ENCODE assay signal across 8 cellular contexts in the genomic region with DNA sequence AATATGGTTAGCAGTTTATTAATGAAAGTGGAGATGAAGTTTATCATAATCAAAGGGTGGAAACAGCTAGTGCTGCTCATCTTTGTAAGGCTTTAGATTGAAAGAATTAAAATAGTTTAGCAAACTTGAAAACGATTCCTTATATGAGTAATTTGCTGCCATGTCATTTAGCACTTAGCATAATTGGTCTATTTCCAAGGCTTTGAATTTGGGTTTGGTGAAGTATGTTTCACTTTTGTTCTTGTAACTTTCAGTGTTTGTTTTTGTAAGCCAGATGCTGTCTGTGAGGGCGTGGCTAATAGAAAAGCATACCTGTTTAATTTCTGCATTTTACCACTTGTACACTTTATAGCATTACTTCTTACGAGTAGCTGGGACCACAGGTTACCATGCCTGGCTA.
DNase-seq lines count a peak whose midpoint lies in the region; ATAC-seq and TF ChIP-seq lines count a peak whose summit lies in the region.
"Not testable (repeated sequence)": the region's sequence is repeated elsewhere in the genome, so short reads cannot be mapped to it uniquely, and the experiment has no call there.

No MANE protein-coding gene starts in this region.

- H3K9me3 Mint-ChIP-seq in CD4-positive, alpha-beta T cell; activated CD4-positive, alpha-beta memory T cell treated with anti-CD3 and anti-CD28 coated beads for 36 hours; activated T-cell treated with anti-CD3 and anti-CD28 coated beads, Interleukin-2, amount 50 U/mL, for 72 hours; activated naive CD8-positive, alpha-beta T cell treated with anti-CD3 and anti-CD28 coated beads, Interleukin-2, amount 10 ng/mL, durations not matched to agents 7 days and 5 days; natural killer cell: not testable (repeated sequence)

- H3K36me3 Mint-ChIP-seq in CD4-positive, alpha-beta T cell (ENCODE audit: low read depth): peaks cover 23% of the 10 kb centered on the region
- H3K36me3 Mint-ChIP-seq in activated CD4-positive, alpha-beta memory T cell treated with anti-CD3 and anti-CD28 coated beads for 36 hours; activated T-cell treated with anti-CD3 and anti-CD28 coated beads, Interleukin-2, amount 50 U/mL, for 72 hours (ENCODE audit: insufficient read depth in 2 of 2); activated naive CD8-positive, alpha-beta T cell treated with anti-CD3 and anti-CD28 coated beads, Interleukin-2, amount 10 ng/mL, durations not matched to agents 7 days and 5 days; natural killer cell: not testable (repeated sequence)

- H3K9me3 ChIP-seq in CD4-positive, alpha-beta T cell (ENCODE audit: control insufficient read depth, low read length); upper lobe of right lung: not testable (repeated sequence)

- TF ChIP-seq CTCF in CD4-positive, alpha-beta T cell (IDR thresholded peaks at IDR 0.05); natural killer cell (IDR thresholded peaks at IDR 0.05); upper lobe of right lung (IDR thresholded peaks at IDR 0.05): not testable (repeated sequence)

- intact Hi-C loops in CD4-positive, alpha-beta T cell (cut with DNase I, micrococcal nuclease); activated CD4-positive, alpha-beta memory T cell treated with anti-CD3 and anti-CD28 coated beads for 36 hours (cut with micrococcal nuclease); left colon (cut with DNase I, micrococcal nuclease); natural killer cell (cut with micrococcal nuclease); upper lobe of right lung (cut with DNase I): not testable (repeated sequence)

- H3K27me3 Mint-ChIP-seq in CD4-positive, alpha-beta T cell; activated CD4-positive, alpha-beta memory T cell treated with anti-CD3 and anti-CD28 coated beads for 36 hours; activated T-cell treated with anti-CD3 and anti-CD28 coated beads, Interleukin-2, amount 50 U/mL, for 72 hours (ENCODE audit: low read depth); activated naive CD8-positive, alpha-beta T cell treated with anti-CD3 and anti-CD28 coated beads, Interleukin-2, amount 10 ng/mL, durations not matched to agents 7 days and 5 days; natural killer cell (ENCODE audit: low read depth in 2 of 2): not testable (repeated sequence)

- CTCF ChIA-PET in CD4-positive, alpha-beta T cell (lab: Charles Lee); activated CD4-positive, alpha-beta memory T cell treated with anti-CD3 and anti-CD28 coated beads for 36 hours (lab: Charles Lee): not testable (repeated sequence)

- peak; percentile 59 for ATAC-seq in CD4-positive, alpha-beta T cell (ENCODE audit: poor library complexity)
- ATAC-seq in activated T-cell treated with anti-CD3 and anti-CD28 coated beads, Interleukin-2, amount 50 U/mL, for 72 hours (replicated peaks in 1 of 2): peak; percentile 63 to 75
- ATAC-seq in activated naive CD8-positive, alpha-beta T cell treated with anti-CD3 and anti-CD28 coated beads, Interleukin-2, amount 10 ng/mL, durations not matched to agents 7 days and 5 days (ENCODE audit: low read depth): peak; percentile 26
- ATAC-seq in left colon (peak; percentile 7), natural killer cell (peak in 2 of 3 donors; percentile 2 to 16), upper lobe of right lung (peak; percentile 5)

- not testable (repeated sequence) for H3K27ac ChIP-seq in CD4-positive, alpha-beta T cell (ENCODE audit: low read depth, low read length); upper lobe of right lung

- not testable (repeated sequence) for H3K4me3 ChIP-seq in upper lobe of right lung

- not testable (repeated sequence) for H3K4me1 Mint-ChIP-seq in CD4-positive, alpha-beta T cell (ENCODE audit: low read depth); activated CD4-positive, alpha-beta memory T cell treated with anti-CD3 and anti-CD28 coated beads for 36 hours (ENCODE audit: low read depth); activated T-cell treated with anti-CD3 and anti-CD28 coated beads, Interleukin-2, amount 50 U/mL, for 72 hours (ENCODE audit: low read depth); activated naive CD8-positive, alpha-beta T cell treated with anti-CD3 and anti-CD28 coated beads, Interleukin-2, amount 10 ng/mL, durations not matched to agents 7 days and 5 days; natural killer cell

- not testable (repeated sequence) for H3K27me3 ChIP-seq in CD4-positive, alpha-beta T cell (ENCODE audit: control insufficient read depth, insufficient read depth, low read length); upper lobe of right lung

- H3K36me3 ChIP-seq in upper lobe of right lung: not testable (repeated sequence)

- peak overlapping the region; percentile 55 for H3K27ac Mint-ChIP-seq in CD4-positive, alpha-beta T cell
- H3K27ac Mint-ChIP-seq in activated CD4-positive, alpha-beta memory T cell treated with anti-CD3 and anti-CD28 coated beads for 36 hours: peak overlapping the region; percentile 18
- H3K27ac Mint-ChIP-seq in activated T-cell treated with anti-CD3 and anti-CD28 coated beads, Interleukin-2, amount 50 U/mL, for 72 hours; activated naive CD8-positive, alpha-beta T cell treated with anti-CD3 and anti-CD28 coated beads, Interleukin-2, amount 10 ng/mL, durations not matched to agents 7 days and 5 days: not testable (repeated sequence)
- peak overlapping the region; percentile 45 to 58 for H3K27ac Mint-ChIP-seq in natural killer cell

- H3K4me1 ChIP-seq in upper lobe of right lung: not testable (repeated sequence)

- H3K4me3 Mint-ChIP-seq in CD4-positive, alpha-beta T cell; activated CD4-positive, alpha-beta memory T cell treated with anti-CD3 and anti-CD28 coated beads for 36 hours; activated T-cell treated with anti-CD3 and anti-CD28 coated beads, Interleukin-2, amount 50 U/mL, for 72 hours; activated naive CD8-positive, alpha-beta T cell treated with anti-CD3 and anti-CD28 coated beads, Interleukin-2, amount 10 ng/mL, durations not matched to agents 7 days and 5 days; natural killer cell: not testable (repeated sequence)

- POLR2A ChIA-PET in CD4-positive, alpha-beta T cell (lab: Charles Lee); activated CD4-positive, alpha-beta memory T cell treated with anti-CD3 and anti-CD28 coated beads for 36 hours (lab: Charles Lee); activated naive CD8-positive, alpha-beta T cell treated with anti-CD3 and anti-CD28 coated beads, Interleukin-2, amount 10 ng/mL, durations not matched to agents 7 days and 5 days (lab: Charles Lee): not testable (repeated sequence)

- DNase-seq in CD4-positive, alpha-beta T cell; activated CD4-positive, alpha-beta memory T cell treated with anti-CD3 and anti-CD28 coated beads for 36 hours; activated T-cell treated with anti-CD3 and anti-CD28 coated beads, Interleukin-2, amount 50 U/mL, for 72 hours; activated naive CD8-positive, alpha-beta T cell treated with anti-CD3 and anti-CD28 coated beads, Interleukin-2, amount 10 ng/mL, durations not matched to agents 7 days and 5 days; left colon; natural killer cell; upper lobe of right lung: not testable (repeated sequence)
- peak; percentile 11 for DNase-seq in RPMI8226

Comparison
In these comparisons a context has a peak if more than half of its experiments do, and no peak if none do; other contexts are left out.
1. ATAC-seq: peak in every context shown above with its lines; median percentile 69 in activated T-cell treated with anti-CD3 and anti-CD28 coated beads, Interleukin-2, amount 50 U/mL, for 72 hours; 59 in CD4-positive, alpha-beta T cell; 26 in activated naive CD8-positive, alpha-beta T cell treated with anti-CD3 and anti-CD28 coated beads, Interleukin-2, amount 10 ng/mL, durations not matched to agents 7 days and 5 days; 9 in natural killer cell; 7 in left colon; 5 in upper lobe of right lung.